ENCODE assay signal across 13 cellular contexts in the genomic region with DNA sequence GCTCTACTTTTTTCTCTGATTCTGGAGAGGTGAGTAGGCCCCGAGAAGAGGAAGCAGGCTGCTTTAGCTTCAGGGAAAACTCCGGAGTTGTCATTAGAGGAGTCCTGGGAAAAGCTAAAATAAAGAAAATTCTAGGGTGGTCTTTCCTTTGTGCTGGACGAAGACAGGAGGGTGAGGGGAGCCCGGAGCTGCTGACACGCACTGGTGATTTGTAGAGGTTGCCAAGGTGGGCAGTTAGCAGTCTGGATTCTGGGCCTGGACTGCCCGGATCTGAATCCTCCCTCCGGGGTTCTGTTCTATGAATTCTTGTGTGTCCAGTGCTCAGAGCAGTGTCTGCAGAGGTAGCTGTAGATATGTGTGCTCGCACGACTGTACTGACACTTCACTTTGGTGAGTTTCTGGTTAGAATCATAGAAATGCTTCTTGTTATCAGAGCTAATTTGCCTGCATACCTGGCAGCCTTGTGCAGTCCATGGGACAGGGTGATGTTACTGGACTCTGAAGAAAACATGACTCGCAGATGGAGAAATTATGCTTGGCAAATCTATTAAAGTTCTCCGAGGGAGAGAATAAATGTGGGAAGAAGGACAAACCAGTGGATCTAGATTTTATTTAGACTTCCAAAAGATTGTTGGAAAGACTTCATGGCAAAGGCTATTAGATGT. TPM values are rescaled to one million over a fixed set of nuclear protein-coding genes. Genes with fewer than 3 reads are reported as not detected.
DNase-seq lines count a peak whose midpoint lies in the region; ATAC-seq and TF ChIP-seq lines count a peak whose summit lies in the region.
"Had no signal": no experiment of that assay in that cellular context is flagged by ENCODE, and none has a peak within 500 bp of the region (broad histone marks: within the 10 kb centered on the region; RNA-seq: fewer than 3 reads in every experiment).

No MANE protein-coding gene starts in this region.

- peaks cover 0 to 3% (median 0%) of the 10 kb centered on the region in 5 donors for H3K9me3 Mint-ChIP-seq in CD8-positive, alpha-beta memory T cell
- H3K9me3 Mint-ChIP-seq: activated CD4-positive, alpha-beta memory T cell treated with anti-CD3 and anti-CD28 coated beads for 36 hours had no signal

- H3K4me1 ChIP-seq in HUES64 (ENCODE audit: insufficient read depth, low read length) (peaks cover 57% of the 10 kb centered on the region), mesenchymal stem cell (ENCODE audit: control insufficient read depth, insufficient read depth, low read depth, low read length) (peaks cover 13% of the 10 kb centered on the region), testis (peaks cover 46% of the 10 kb centered on the region)
- no peaks in the 10 kb centered on the region for H3K4me1 ChIP-seq in CD8-positive, alpha-beta memory T cell (ENCODE audit: insufficient read depth, low read length)

- H3K36me3 ChIP-seq in HUES64 (ENCODE audit: insufficient read depth, low read length) (no peaks in the 10 kb centered on the region), mesenchymal stem cell (ENCODE audit: control insufficient read depth in 1 of 2, insufficient read depth in 2 of 2, low read depth in 1 of 2, low read length in 2 of 2) (peaks cover 0 to 6% of the 10 kb centered on the region in 2 experiments), testis (ENCODE audit: low read depth, missing control alignments) (no peaks in the 10 kb centered on the region)
- no peaks in the 10 kb centered on the region for H3K36me3 ChIP-seq in CD8-positive, alpha-beta memory T cell (ENCODE audit: insufficient read depth, low read length)
- H3K36me3 ChIP-seq: MG63, ovary, SJSA1, transverse colon had no signal

- no peak overlapping the region for H3K18ac ChIP-seq in mesenchymal stem cell (ENCODE audit: low read depth in 1 of 2, low read length in 2 of 2)

- H2AFZ ChIP-seq in mesenchymal stem cell (ENCODE audit: low read depth, low read length) = no peak overlapping the region

- H2BK12ac ChIP-seq in mesenchymal stem cell (ENCODE audit: low read length in 2 of 2) = no peak overlapping the region

- no peak for TF ChIP-seq CTCF in testis (IDR thresholded peaks at IDR 0.05)

- H3K4me3 Mint-ChIP-seq in CD8-positive, alpha-beta memory T cell = no peak overlapping the region
- H3K4me3 Mint-ChIP-seq: activated CD4-positive, alpha-beta memory T cell treated with anti-CD3 and anti-CD28 coated beads for 36 hours had no signal

- H2BK15ac ChIP-seq in mesenchymal stem cell (ENCODE audit: low read depth, poor library complexity, severe bottlenecking) = no peak overlapping the region

- H3K9ac ChIP-seq in HUES64 (ENCODE audit: low read depth, low read length) (peak overlapping the region; percentile 57), mesenchymal stem cell (ENCODE audit: low read length) (no peak overlapping the region)

- H4K91ac ChIP-seq in mesenchymal stem cell (ENCODE audit: low read length) = no peak overlapping the region

- 46% methylated on average over 11 of the region's 11 CpGs for WGBS in HUES64
- WGBS in mesenchymal stem cell = 70% methylated on average over 11 of the region's 11 CpGs
- 46 to 48% methylated on average over 11 of the region's 11 CpGs for WGBS in testis, 2 donors

- POLR2A ChIA-PET in CD8-positive, alpha-beta memory T cell (lab: Charles Lee) = no interaction called here

- peak overlapping the region; percentile 95 for H3K27ac ChIP-seq in HUES64 (ENCODE audit: low read depth, low read length)
- H3K27ac ChIP-seq in mesenchymal stem cell (ENCODE audit: low read length, poor library complexity, severe bottlenecking) = peak overlapping the region; percentile 41
- peak overlapping the region; percentile 4 to 70 for H3K27ac ChIP-seq in testis
- H3K27ac ChIP-seq in CD8-positive, alpha-beta memory T cell (ENCODE audit: low read depth, low read length) = no peak overlapping the region
- H3K27ac ChIP-seq: ovary, SJSA1, transverse colon had no signal

- no peak overlapping the region for H3K4ac ChIP-seq in mesenchymal stem cell (ENCODE audit: low read depth in 1 of 2, low read length in 2 of 2)

- H3K4me3 ChIP-seq in HUES64 (ENCODE audit: low read length) (peak overlapping the region; percentile 44), mesenchymal stem cell (ENCODE audit: insufficient read depth in 1 of 2, low read depth in 1 of 2, low read length in 2 of 2) (no peak overlapping the region), testis (no peak overlapping the region)
- no peak overlapping the region for H3K4me3 ChIP-seq in CD8-positive, alpha-beta memory T cell (ENCODE audit: low read length)
- H3K4me3 ChIP-seq: MG63, ovary, SJSA1, transverse colon had no signal

- no peak overlapping the region for H2BK5ac ChIP-seq in mesenchymal stem cell (ENCODE audit: low read depth, low read length, poor library complexity, severe bottlenecking)

- H3K36me3 Mint-ChIP-seq in CD8-positive, alpha-beta memory T cell = no peaks in the 10 kb centered on the region
- H3K36me3 Mint-ChIP-seq: activated CD4-positive, alpha-beta memory T cell treated with anti-CD3 and anti-CD28 coated beads for 36 hours had no signal

- H3K4me2 ChIP-seq in mesenchymal stem cell (ENCODE audit: low read length, poor library complexity, severe bottlenecking) = no peak overlapping the region

- peak overlapping the region; percentile 14 for H2AK5ac ChIP-seq in mesenchymal stem cell (ENCODE audit: low read length, severe bottlenecking)

- H4K8ac ChIP-seq in mesenchymal stem cell (ENCODE audit: low read length) = no peak overlapping the region

- H3K27me3 ChIP-seq in HUES64 (ENCODE audit: insufficient read depth, low read length) = no peaks in the 10 kb centered on the region
- peaks cover 0 to 73% of the 10 kb centered on the region in 2 experiments for H3K27me3 ChIP-seq in mesenchymal stem cell (ENCODE audit: control insufficient read depth in 1 of 2, insufficient read depth in 1 of 2, low read length in 2 of 2)
- H3K27me3 ChIP-seq in testis = no peaks in the 10 kb centered on the region
- H3K27me3 ChIP-seq in CD8-positive, alpha-beta memory T cell (ENCODE audit: insufficient read depth, low read length, poor library complexity, severe bottlenecking) = no peaks in the 10 kb centered on the region
- H3K27me3 ChIP-seq: MG63, ovary, SJSA1, transverse colon had no signal

- no peak for TF ChIP-seq POLR2A in testis (IDR thresholded peaks at IDR 0.05)

- CTCF ChIA-PET in CD8-positive, alpha-beta memory T cell (lab: Charles Lee) = no interaction called here

- H3K9me3 ChIP-seq in HUES64 (ENCODE audit: insufficient read depth, low read depth, low read length) (no peaks in the 10 kb centered on the region), mesenchymal stem cell (ENCODE audit: control insufficient read depth, low read length) (peaks cover 5% of the 10 kb centered on the region), testis (no peaks in the 10 kb centered on the region)
- H3K9me3 ChIP-seq in CD8-positive, alpha-beta memory T cell (ENCODE audit: low read length) = no peaks in the 10 kb centered on the region
- H3K9me3 ChIP-seq: MG63, ovary, SJSA1, transverse colon had no signal

- intact Hi-C loops in Right ventricle myocardium superior (cut with DNase I) (no loop called here), testis (cut with DNase I; ENCODE audit: low total_unique reads) (loop anchor here (5.0 kb wide), 1 partner anchor 139 kb away; no protein-coding TSS in a partner anchor)

- peaks cover 7 to 20% of the 10 kb centered on the region in 2 donors for H3K27me3 Mint-ChIP-seq in CD8-positive, alpha-beta memory T cell

- H3K23ac ChIP-seq in mesenchymal stem cell (ENCODE audit: low read length in 2 of 2) = no peak overlapping the region

- peak; percentile 42 for ATAC-seq in Right ventricle myocardium superior (ENCODE audit: poor library complexity)

- peaks cover 25% of the 10 kb centered on the region for H3K79me1 ChIP-seq in mesenchymal stem cell (replicated peaks; ENCODE audit: low read length, poor library complexity, severe bottlenecking)

- H3K27ac Mint-ChIP-seq in CD8-positive, alpha-beta memory T cell = no peak overlapping the region
- H3K27ac Mint-ChIP-seq: activated CD4-positive, alpha-beta memory T cell treated with anti-CD3 and anti-CD28 coated beads for 36 hours had no signal

- no peak overlapping the region for H3K14ac ChIP-seq in mesenchymal stem cell (ENCODE audit: low read length in 2 of 2)

- no peaks in the 10 kb centered on the region for H3K4me1 Mint-ChIP-seq in CD8-positive, alpha-beta memory T cell

- no peak overlapping the region for H2BK120ac ChIP-seq in mesenchymal stem cell (ENCODE audit: low read depth, low read length)

- DNase-seq in Right ventricle myocardium superior (no peak), mesenchymal stem cell (no peak), testis (peak; percentile 47), A172 (ENCODE audit: low spot score) (no peak), SHP77 treated with DMSO at 0.1 percent for 48 hours (lab: John Stamatoyannopoulos, UW) (no peak)
- no peak for DNase-seq in CD8-positive, alpha-beta memory T cell
- DNase-seq in stimulated activated CD4-positive, alpha-beta T cell treated with anti-CD3 and anti-CD28 coated beads, Interleukin-2, amount 100 ng/mL, for 48 hours = no peak
- DNase-seq: activated CD4-positive, alpha-beta memory T cell treated with anti-CD3 and anti-CD28 coated beads for 36 hours; MG63; transverse colon had no signal

RNA-seq across cellular contexts. Expression of a gene that starts 12.0 kb away (rescaled TPM):
- 16.7 TPM for polyA plus RNA-seq in HUES64 (2013, experiment 1 of 2)
- polyA plus RNA-seq in HUES64 (2013, experiment 2 of 2) = 17.6 TPM
- total RNA-seq in Right ventricle myocardium superior (11.2 TPM), testis (10 to 100 TPM; 29.2 to 40.2 TPM)
- polyA plus RNA-seq in mesenchymal stem cell (2013, experiment 1 of 2) = 0.23 TPM
- polyA plus RNA-seq in mesenchymal stem cell (2013, experiment 2 of 2) = 0.22 TPM
- 21.0 TPM for polyA plus RNA-seq in testis (ENCODE audit: insufficient read depth, low read depth, low replicate concordance)
- not detected for total RNA-seq in CD8-positive, alpha-beta memory T cell
- not detected for polyA plus RNA-seq in CD8-positive, alpha-beta memory T cell
- total RNA-seq in A172 (2014; rRNA removed; shearing (Covaris generic)) = 3.4 and 4.7 TPM in 2 replicates
- total RNA-seq: activated CD4-positive, alpha-beta memory T cell treated with anti-CD3 and anti-CD28 coated beads for 36 hours had no signal
